Comparison of ENCODE assay signal across 8 cellular contexts in genomic region chrX:107826286-107827136, GRCh38. TPM values are rescaled to one million over a fixed set of nuclear protein-coding genes. Genes with fewer than 3 reads are reported as not detected.
A peak's percentile ranks its signal among the peaks of the same experiment; 100 is the strongest.
DNase-seq lines count a peak whose midpoint lies in the region; ATAC-seq and TF ChIP-seq lines count a peak whose summit lies in the region.

No MANE protein-coding gene starts in this region.

- H3K9me2 ChIP-seq in hepatocyte (replicated peaks; ENCODE audit: insufficient read depth) = no peaks in the 10 kb centered on the region

- H2AFZ ChIP-seq in hepatocyte = peak overlapping the region; percentile 56

- H3K79me2 ChIP-seq in hepatocyte = peaks cover 19% of the 10 kb centered on the region

- WGBS in hepatocyte (ENCODE audit: low lambda C conversion rate, missing lambda C conversion rate) = 36% methylated on average over 73 of the region's 92 CpGs

- H4K20me1 ChIP-seq in hepatocyte (ENCODE audit: insufficient read depth, poor library complexity, severe bottlenecking) = no peaks in the 10 kb centered on the region

- peak overlapping the region; percentile 79 for H3K4me2 ChIP-seq in hepatocyte

- H3K4me1 ChIP-seq in SJSA1 (replicated peaks) = no peaks in the 10 kb centered on the region
- peaks cover 6% of the 10 kb centered on the region for H3K4me1 ChIP-seq in hepatocyte (ENCODE audit: insufficient read depth)

- peak; percentile 49 for ATAC-seq in HG03159 (IDR thresholded peaks at IDR 0.05; ENCODE audit: unreplicated experiment)

- H3K27ac ChIP-seq in SJSA1 (peak overlapping the region; percentile 63), angular gyrus (ENCODE audit: low read depth, low read length) (peak overlapping the region; percentile 45), hepatocyte (peak overlapping the region; percentile 90)

- TF ChIP-seq CTCF in hepatocyte (IDR thresholded peaks at IDR 0.05; ENCODE audit: poor library complexity) = no peak

- H3K4me3 ChIP-seq in SJSA1 = peak overlapping the region; percentile 54
- H3K4me3 ChIP-seq in hepatocyte = peak overlapping the region; percentile 70

- DNase-seq in NCI-H1694 treated with DMSO at 0.1 percent for 48 hours (lab: John Stamatoyannopoulos, UW) (peak; percentile 6), NCI-H1694 (lab: John Stamatoyannopoulos, UW) (no peak), SJSA1 (ENCODE audit: low read depth in 1 of 2, low spot score in 2 of 2) (peak; percentile 42 to 62), hepatocyte (ENCODE audit: low spot score) (peak; percentile 54), retina (peak; percentile 75), NOMO-1 (lab: John Stamatoyannopoulos, UW; ENCODE audit: unreplicated experiment in 2 of 2) (no peak)

- H3K36me3 ChIP-seq in SJSA1 = no peaks in the 10 kb centered on the region
- H3K36me3 ChIP-seq in hepatocyte (replicated peaks; ENCODE audit: insufficient read depth, low read depth) = no peaks in the 10 kb centered on the region

- no peaks in the 10 kb centered on the region for H3K27me3 ChIP-seq in SJSA1 (replicated peaks)
- H3K27me3 ChIP-seq in hepatocyte = no peaks in the 10 kb centered on the region

- H3K9me3 ChIP-seq in SJSA1 (replicated peaks) (no peaks in the 10 kb centered on the region), hepatocyte (ENCODE audit: low read depth) (no peaks in the 10 kb centered on the region)

RNA-seq across cellular contexts. Expression of gene MID2, which starts 0.8 kb away (rescaled TPM):
- 5.6 and 11.6 TPM in 2 replicates for total RNA-seq in SJSA1 (2014; rRNA removed; shearing (Covaris generic))
- total RNA-seq in hepatocyte = 17.0 and 17.6 TPM in 2 replicates
- 4.1 and 4.4 TPM in 2 replicates for polyA plus RNA-seq in hepatocyte

RNA-seq across cellular contexts. Expression of gene NCBP2L, which starts 49.0 kb away (rescaled TPM):
- not detected in 2 replicates for total RNA-seq in SJSA1 (2014; rRNA removed; shearing (Covaris generic))
- total RNA-seq in hepatocyte = not detected in 2 replicates
- polyA plus RNA-seq in hepatocyte = 0.39 TPM in 1 of 2 replicates, not detected in the other

RNA-seq across cellular contexts. Expression of gene TSC22D3, which starts 50.9 kb away (rescaled TPM):
- 20.0 and 28.1 TPM in 2 replicates for total RNA-seq in SJSA1 (2014; rRNA removed; shearing (Covaris generic))
- 455 and 508 TPM in 2 replicates for total RNA-seq in hepatocyte
- 570 and 647 TPM in 2 replicates for polyA plus RNA-seq in hepatocyte

Comparison
In these comparisons a context has a peak if more than half of its experiments do, and no peak if none do; other contexts are left out.
1. DNase-seq: peak in NCI-H1694 treated with DMSO at 0.1 percent for 48 hours (single experiment), SJSA1 (2 of 2), hepatocyte (single experiment) and retina (single experiment); none in NCI-H1694 (single experiment) and NOMO-1 (0 of 2).
2. RNA of gene TSC22D3, which starts 50.9 kb away (total RNA-seq): 455 to 508 TPM in hepatocyte; 20.0 to 28.1 TPM in SJSA1; every median in the first group is over 10 times any median in the second.
3. Peak in every context shown above with its lines, with median percentiles within 50 percentile points of each other: H3K27ac ChIP-seq.